ENCODE assay signal across 18 cellular contexts in genomic region chr12:1995205-1995896, GRCh38. TPM values are rescaled to one million over a fixed set of nuclear protein-coding genes. Genes with fewer than 3 reads are reported as not detected.
DNase-seq lines count a peak whose midpoint lies in the region; ATAC-seq and TF ChIP-seq lines count a peak whose summit lies in the region.
"Had no signal": no experiment of that assay in that cellular context is flagged by ENCODE, and none has a peak within 500 bp of the region (broad histone marks: within the 10 kb centered on the region; RNA-seq: fewer than 3 reads in every experiment).

No MANE protein-coding gene starts in this region.

- H3K27me3 ChIP-seq in endodermal cell (ENCODE audit: control insufficient read depth, insufficient read depth, low read length, poor library complexity, severe bottlenecking), result no peaks in the 10 kb centered on the region
- no peaks in the 10 kb centered on the region for H3K27me3 ChIP-seq in neuronal stem cell (ENCODE audit: control insufficient read depth in 3 of 3, insufficient read depth in 3 of 3, low read depth in 1 of 3, low read length in 3 of 3)
- H3K27me3 ChIP-seq: suprapubic skin had no signal

- no peak overlapping the region for H3K4me2 ChIP-seq in neuronal stem cell (ENCODE audit: insufficient read depth, low read length, poor library complexity, severe bottlenecking)
- H3K4me2 ChIP-seq: KMS-11, PC-9 had no signal

- H3K14ac ChIP-seq in neuronal stem cell (ENCODE audit: low read length), result no peak overlapping the region

- H3K27me3 Mint-ChIP-seq in endodermal cell (ENCODE audit: insufficient read depth), result no peaks in the 10 kb centered on the region
- H3K27me3 Mint-ChIP-seq: brain, memory B cell, progenitor cell of endocrine pancreas had no signal

- H3K27ac ChIP-seq in endodermal cell (ENCODE audit: low read depth, low read length), result no peak overlapping the region
- H3K27ac ChIP-seq in neuronal stem cell (replicated peaks; ENCODE audit: low read length), result no peak overlapping the region
- H3K27ac ChIP-seq: KMS-11, PC-9, suprapubic skin had no signal

- no peak overlapping the region for H2BK12ac ChIP-seq in neuronal stem cell (ENCODE audit: low read length)

- no peak overlapping the region for H2BK15ac ChIP-seq in neuronal stem cell (ENCODE audit: low read length)

- H3K9ac ChIP-seq in endodermal cell (ENCODE audit: extremely low read depth, low read length, poor library complexity, severe bottlenecking), result no peak overlapping the region
- no peak overlapping the region for H3K9ac ChIP-seq in neuronal stem cell (ENCODE audit: low read depth, low read length, poor library complexity)
- H3K9ac ChIP-seq: KMS-11 had no signal

- H2BK120ac ChIP-seq in neuronal stem cell (ENCODE audit: low read depth, low read length), result no peak overlapping the region

- peaks cover 37% of the 10 kb centered on the region for H3K36me3 Mint-ChIP-seq in endodermal cell (ENCODE audit: low read depth)

- H2BK5ac ChIP-seq in neuronal stem cell (ENCODE audit: low read length), result no peak overlapping the region

- H3K4me3 Mint-ChIP-seq in endodermal cell, result no peak overlapping the region
- H3K4me3 Mint-ChIP-seq: brain, memory B cell had no signal

- no peak for TF ChIP-seq CTCF in endodermal cell (conservative IDR thresholded peaks at IDR 0.05)

- H3K4me3 ChIP-seq in endodermal cell (ENCODE audit: low read length) (no peak overlapping the region), neuronal stem cell (ENCODE audit: low read length in 2 of 2) (no peak overlapping the region)
- H3K4me3 ChIP-seq: PC-9, suprapubic skin had no signal

- no peak overlapping the region for H3K4ac ChIP-seq in neuronal stem cell (ENCODE audit: low read length)

- 93 to 99% methylated on average over 4 of the region's 4 CpGs for WGBS in endodermal cell (ENCODE audit: insufficient coverage in 1 of 2, insufficient read length in 1 of 2), 2 experiments
- no CpG with 5 or more reads among the region's 4 CpGs for WGBS in neuronal stem cell (ENCODE audit: extremely low coverage in 2 of 2, insufficient read length in 2 of 2, insufficient replicate concordance in 1 of 2), 2 donors

- H3K79me1 ChIP-seq in neuronal stem cell (ENCODE audit: low read depth, low read length), result no peaks in the 10 kb centered on the region

- no peaks in the 10 kb centered on the region for H3K9me3 ChIP-seq in endodermal cell (ENCODE audit: control insufficient read depth, low read length)
- no peaks in the 10 kb centered on the region for H3K9me3 ChIP-seq in neuronal stem cell (replicated peaks in 1 of 2; ENCODE audit: control insufficient read depth in 2 of 2, insufficient read depth in 1 of 2, low read depth in 1 of 2, low read length in 2 of 2)
- H3K9me3 ChIP-seq: suprapubic skin had no signal

- H3K36me3 ChIP-seq in endodermal cell (ENCODE audit: control insufficient read depth, insufficient read depth, low read length) (peaks cover 48% of the 10 kb centered on the region), neuronal stem cell (replicated peaks in 1 of 2; ENCODE audit: control insufficient read depth in 2 of 2, insufficient read depth in 2 of 2, low read length in 2 of 2) (peaks cover 1 to 83% of the 10 kb centered on the region in 2 donors)

- H3K4me1 Mint-ChIP-seq in endodermal cell, result peaks cover 15% of the 10 kb centered on the region

- ATAC-seq in left ventricle myocardium superior, result peak; percentile 28
- no peak for ATAC-seq in Right ventricle myocardium superior (ENCODE audit: poor library complexity)
- ATAC-seq in GM18502 (IDR thresholded peaks at IDR 0.05; ENCODE audit: poor library complexity, unreplicated experiment), result no peak

- no peak overlapping the region for H4K8ac ChIP-seq in neuronal stem cell (ENCODE audit: low read depth, low read length)

- DNase-seq in left ventricle myocardium superior (no peak), Right ventricle myocardium superior (no peak), NOMO-1 treated with DMSO at 0.1 percent for 48 hours (lab: John Stamatoyannopoulos, UW; ENCODE audit: unreplicated experiment) (peak; percentile 74), endodermal cell (no peak), neuronal stem cell (ENCODE audit: low spot score) (no peak), RPMI8226 (no peak)
- DNase-seq in stimulated activated CD8-positive, alpha-beta memory T cell treated with anti-CD3 and anti-CD28 coated beads, Interleukin-4, amount 100 ng/mL, for 48 hours, result no peak
- DNase-seq: hippocampal formation; NCI-H2081 treated with DMSO at 0.1 percent for 48 hours; PC-9; stimulated activated CD4-positive, alpha-beta T cell treated with anti-CD3 and anti-CD28 coated beads, Interleukin-4, amount 100 ng/mL, for 1 hour; T1000 had no signal

- no peak overlapping the region for H2AK5ac ChIP-seq in neuronal stem cell (ENCODE audit: low read depth, low read length)

- no peak overlapping the region for H3K18ac ChIP-seq in neuronal stem cell (ENCODE audit: low read length)

- H3K9me3 Mint-ChIP-seq in endodermal cell, result no peaks in the 10 kb centered on the region
- H3K9me3 Mint-ChIP-seq: brain, memory B cell had no signal

- intact Hi-C loops in left ventricle myocardium superior (cut with micrococcal nuclease) (no loop called here), Right ventricle myocardium superior (cut with DNase I) (no loop called here)

- H2AFZ ChIP-seq in neuronal stem cell (ENCODE audit: low read length), result no peak overlapping the region
- H2AFZ ChIP-seq: PC-9 had no signal

- H4K91ac ChIP-seq in neuronal stem cell (ENCODE audit: low read depth, low read length, poor library complexity), result no peak overlapping the region

- no peaks in the 10 kb centered on the region for H3K4me1 ChIP-seq in endodermal cell (ENCODE audit: control insufficient read depth, insufficient read depth, low read length)
- no peaks in the 10 kb centered on the region for H3K4me1 ChIP-seq in neuronal stem cell (ENCODE audit: control insufficient read depth in 2 of 2, insufficient read depth in 1 of 2, low read depth in 1 of 2, low read length in 2 of 2)
- H3K4me1 ChIP-seq: suprapubic skin had no signal

- H3K23ac ChIP-seq in neuronal stem cell (ENCODE audit: low read depth, low read length, poor library complexity), result no peak overlapping the region

- H3K27ac Mint-ChIP-seq in endodermal cell, result peak overlapping the region; percentile 24
- H3K27ac Mint-ChIP-seq: memory B cell, progenitor cell of endocrine pancreas had no signal

RNA-seq across cellular contexts. Expression of gene DCP1B, which starts 8.9 kb away (rescaled TPM):
- total RNA-seq in left ventricle myocardium superior (1.7 TPM), Right ventricle myocardium superior (1.6 TPM), endodermal cell (10 to 100 TPM; 18.3 to 35.4 TPM)
- polyA plus RNA-seq in endodermal cell (2013, experiment 1 of 2), result 26.9 TPM
- 25.0 TPM for polyA plus RNA-seq in endodermal cell (2013, experiment 2 of 2)
- polyA plus RNA-seq in neuronal stem cell (2013, experiment 1 of 2), result 32.7 TPM
- polyA plus RNA-seq in neuronal stem cell (2013, experiment 2 of 2), result 34.5 TPM

RNA-seq across cellular contexts. Expression of gene CACNA1C, which starts 57.4 kb away (rescaled TPM):
- total RNA-seq in left ventricle myocardium superior, result 201 TPM
- total RNA-seq in Right ventricle myocardium superior, result 151 TPM
- 1 to 10 TPM in 1 of 2 donors, under 1 TPM in 1; 0.86 to 6.3 TPM for total RNA-seq in endodermal cell
- polyA plus RNA-seq in endodermal cell (2013, experiment 1 of 2), result 1.3 TPM
- polyA plus RNA-seq in endodermal cell (2013, experiment 2 of 2), result 2.6 TPM
- polyA plus RNA-seq in neuronal stem cell (2013, experiment 1 of 2), result 1.4 TPM
- polyA plus RNA-seq in neuronal stem cell (2013, experiment 2 of 2), result 1.0 TPM
- total RNA-seq: PC-9 had no signal

Comparison
In these comparisons a context has a peak if more than half of its experiments do, and no peak if none do; other contexts are left out.
1. RNA of gene CACNA1C, which starts 57.4 kb away (total RNA-seq): 201 TPM in left ventricle myocardium superior (single experiment) and 151 TPM in Right ventricle myocardium superior (single experiment); 0.86 to 6.3 TPM in endodermal cell; every median in the first group is over 10 times any median in the second.